1 cellular context compared by ENCODE assay signal in genomic region chr1:44636711-44637589, GRCh38.
TF ChIP-seq lines count a peak whose summit lies in the region.

No MANE protein-coding gene starts in this region.

TF ChIP-seq in GM12878, 131 proteins besides CTCF, POLR2A, EP300 and RAD21 (continued from another document):
- TF ChIP-seq, protein P1, sequence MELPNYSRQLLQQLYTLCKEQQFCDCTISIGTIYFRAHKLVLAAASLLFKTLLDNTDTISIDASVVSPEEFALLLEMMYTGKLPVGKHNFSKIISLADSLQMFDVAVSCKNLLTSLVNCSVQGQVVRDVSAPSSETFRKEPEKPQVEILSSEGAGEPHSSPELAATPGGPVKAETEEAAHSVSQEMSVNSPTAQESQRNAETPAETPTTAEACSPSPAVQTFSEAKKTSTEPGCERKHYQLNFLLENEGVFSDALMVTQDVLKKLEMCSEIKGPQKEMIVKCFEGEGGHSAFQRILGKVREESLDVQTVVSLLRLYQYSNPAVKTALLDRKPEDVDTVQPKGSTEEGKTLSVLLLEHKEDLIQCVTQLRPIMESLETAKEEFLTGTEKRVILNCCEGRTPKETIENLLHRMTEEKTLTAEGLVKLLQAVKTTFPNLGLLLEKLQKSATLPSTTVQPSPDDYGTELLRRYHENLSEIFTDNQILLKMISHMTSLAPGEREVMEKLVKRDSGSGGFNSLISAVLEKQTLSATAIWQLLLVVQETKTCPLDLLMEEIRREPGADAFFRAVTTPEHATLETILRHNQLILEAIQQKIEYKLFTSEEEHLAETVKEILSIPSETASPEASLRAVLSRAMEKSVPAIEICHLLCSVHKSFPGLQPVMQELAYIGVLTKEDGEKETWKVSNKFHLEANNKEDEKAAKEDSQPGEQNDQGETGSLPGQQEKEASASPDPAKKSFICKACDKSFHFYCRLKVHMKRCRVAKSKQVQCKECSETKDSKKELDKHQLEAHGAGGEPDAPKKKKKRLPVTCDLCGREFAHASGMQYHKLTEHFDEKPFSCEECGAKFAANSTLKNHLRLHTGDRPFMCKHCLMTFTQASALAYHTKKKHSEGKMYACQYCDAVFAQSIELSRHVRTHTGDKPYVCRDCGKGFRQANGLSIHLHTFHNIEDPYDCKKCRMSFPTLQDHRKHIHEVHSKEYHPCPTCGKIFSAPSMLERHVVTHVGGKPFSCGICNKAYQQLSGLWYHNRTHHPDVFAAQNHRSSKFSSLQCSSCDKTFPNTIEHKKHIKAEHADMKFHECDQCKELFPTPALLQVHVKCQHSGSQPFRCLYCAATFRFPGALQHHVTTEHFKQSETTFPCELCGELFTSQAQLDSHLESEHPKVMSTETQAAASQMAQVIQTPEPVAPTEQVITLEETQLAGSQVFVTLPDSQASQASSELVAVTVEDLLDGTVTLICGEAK (IDR thresholded peaks at IDR 0.05; ENCODE audit: borderline replicate concordance), result no peak
- TF ChIP-seq ZNF24 (IDR thresholded peaks at IDR 0.05) (no peak), YBX1 (IDR thresholded peaks at IDR 0.05) (no peak), PML (IDR thresholded peaks at IDR 0.05; ENCODE audit: low read length) (no peak), ZNF384 (IDR thresholded peaks at IDR 0.05; ENCODE audit: borderline replicate concordance, low read depth, low read length) (no peak), RBBP5 (conservative IDR thresholded peaks at IDR 0.05) (no peak), LARP7 (IDR thresholded peaks at IDR 0.05) (no peak), HDGF (IDR thresholded peaks at IDR 0.05) (no peak), NFXL1 (IDR thresholded peaks at IDR 0.05; ENCODE audit: borderline replicate concordance) (no peak), MEF2B (IDR thresholded peaks at IDR 0.05; ENCODE audit: partially characterized antibody, poor library complexity, severe bottlenecking) (no peak), PAX5 (IDR thresholded peaks at IDR 0.05; ENCODE audit: borderline replicate concordance, low read depth, low read length) (no peak)
- TF ChIP-seq, protein P2, sequence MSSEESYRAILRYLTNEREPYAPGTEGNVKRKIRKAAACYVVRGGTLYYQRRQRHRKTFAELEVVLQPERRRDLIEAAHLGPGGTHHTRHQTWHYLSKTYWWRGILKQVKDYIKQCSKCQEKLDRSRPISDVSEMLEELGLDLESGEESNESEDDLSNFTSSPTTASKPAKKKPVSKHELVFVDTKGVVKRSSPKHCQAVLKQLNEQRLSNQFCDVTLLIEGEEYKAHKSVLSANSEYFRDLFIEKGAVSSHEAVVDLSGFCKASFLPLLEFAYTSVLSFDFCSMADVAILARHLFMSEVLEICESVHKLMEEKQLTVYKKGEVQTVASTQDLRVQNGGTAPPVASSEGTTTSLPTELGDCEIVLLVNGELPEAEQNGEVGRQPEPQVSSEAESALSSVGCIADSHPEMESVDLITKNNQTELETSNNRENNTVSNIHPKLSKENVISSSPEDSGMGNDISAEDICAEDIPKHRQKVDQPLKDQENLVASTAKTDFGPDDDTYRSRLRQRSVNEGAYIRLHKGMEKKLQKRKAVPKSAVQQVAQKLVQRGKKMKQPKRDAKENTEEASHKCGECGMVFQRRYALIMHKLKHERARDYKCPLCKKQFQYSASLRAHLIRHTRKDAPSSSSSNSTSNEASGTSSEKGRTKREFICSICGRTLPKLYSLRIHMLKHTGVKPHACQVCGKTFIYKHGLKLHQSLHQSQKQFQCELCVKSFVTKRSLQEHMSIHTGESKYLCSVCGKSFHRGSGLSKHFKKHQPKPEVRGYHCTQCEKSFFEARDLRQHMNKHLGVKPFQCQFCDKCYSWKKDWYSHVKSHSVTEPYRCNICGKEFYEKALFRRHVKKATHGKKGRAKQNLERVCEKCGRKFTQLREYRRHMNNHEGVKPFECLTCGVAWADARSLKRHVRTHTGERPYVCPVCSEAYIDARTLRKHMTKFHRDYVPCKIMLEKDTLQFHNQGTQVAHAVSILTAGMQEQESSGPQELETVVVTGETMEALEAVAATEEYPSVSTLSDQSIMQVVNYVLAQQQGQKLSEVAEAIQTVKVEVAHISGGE (CRISPR knock-in tag; IDR thresholded peaks at IDR 0.05), result no peak
- TF ChIP-seq, protein P3, sequence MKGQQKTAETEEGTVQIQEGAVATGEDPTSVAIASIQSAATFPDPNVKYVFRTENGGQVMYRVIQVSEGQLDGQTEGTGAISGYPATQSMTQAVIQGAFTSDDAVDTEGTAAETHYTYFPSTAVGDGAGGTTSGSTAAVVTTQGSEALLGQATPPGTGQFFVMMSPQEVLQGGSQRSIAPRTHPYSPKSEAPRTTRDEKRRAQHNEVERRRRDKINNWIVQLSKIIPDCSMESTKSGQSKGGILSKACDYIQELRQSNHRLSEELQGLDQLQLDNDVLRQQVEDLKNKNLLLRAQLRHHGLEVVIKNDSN (IDR thresholded peaks at IDR 0.05; ENCODE audit: borderline replicate concordance, extremely low read length, insufficient read depth, low read depth, low read length), result no peak
TF ChIP-seq in GM12878: peak in this region for 0.
